Comparison of ENCODE assay signal across 29 cellular contexts in the genomic region with DNA sequence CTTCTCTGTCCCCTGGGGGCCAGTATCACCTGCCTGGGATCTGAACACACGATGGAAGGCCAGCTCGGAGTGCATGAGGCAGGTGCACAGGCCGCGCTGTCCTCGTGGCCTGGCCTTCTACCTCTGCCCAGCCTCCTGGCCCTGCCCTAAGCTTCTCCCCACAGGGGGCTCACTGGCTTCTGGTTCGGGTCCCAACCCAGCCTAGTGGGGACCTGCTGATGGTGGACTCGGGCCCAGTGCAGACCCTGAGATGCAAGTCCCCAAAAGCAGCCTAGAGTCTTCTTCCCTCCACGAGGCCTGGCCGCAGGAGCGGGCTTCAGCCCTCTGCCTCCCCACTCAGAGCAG. TPM values are rescaled to one million over a fixed set of nuclear protein-coding genes. Genes with fewer than 3 reads are reported as not detected.
"Had no signal": no experiment of that assay in that cellular context is flagged by ENCODE, and none has a peak within 500 bp of the region (broad histone marks: within the 10 kb centered on the region; RNA-seq: fewer than 3 reads in every experiment).

No MANE protein-coding gene starts in this region.

- ATAC-seq: activated naive CD4-positive, alpha-beta T cell treated with anti-CD3 and anti-CD28 coated beads, Interleukin-2, amount 50 U/mL, for 72 hours; activated naive CD8-positive, alpha-beta T cell treated with anti-CD3 and anti-CD28 coated beads, Interleukin-2, amount 50 U/mL, for 24 hours; activated T-cell treated with anti-CD3 and anti-CD28 coated beads, Interleukin-2, amount 50 U/mL, for 4 hours; T-helper 17 cell; WTC11 had no signal

- DNase-seq: activated CD4-positive, alpha-beta memory T cell treated with anti-CD3 and anti-CD28 coated beads for 36 hours; activated CD4-positive, alpha-beta T cell treated with anti-CD3 and anti-CD28 coated beads, Interleukin-2, amount 10 ng/mL, durations not matched to agents 24 days and 14 days; activated CD4-positive, CD25-positive, alpha-beta regulatory T cell treated with anti-CD3 and anti-CD28 coated beads, Interleukin-2, amount 50 U/mL, for 72 hours; activated CD8-positive, alpha-beta memory T cell treated with anti-CD3 and anti-CD28 coated beads for 24 hours; activated naive CD4-positive, alpha-beta T cell treated with Interleukin-2 at 50 U/mL for 16 hours; activated naive CD8-positive, alpha-beta T cell treated with anti-CD3 and anti-CD28 coated beads, Interleukin-2, amount 50 U/mL, for 24 hours; activated T-cell treated with anti-CD3 and anti-CD28 coated beads, Interleukin-2, amount 50 U/mL, for 4 hours; amniotic stem cell; brain microvascular endothelial cell; MG63; MV-4-11; NCI-H1092 treated with DMSO at 0.1 percent for 48 hours; NCI-H1417 treated with DMSO at 0.1 percent for 48 hours; NCI-H1694; NCI-H2029; NCI-H2107; NCI-H2171 treated with DMSO at 0.1 percent for 48 hours; NCI-H345; NCI-H510A; NCI-H526 treated with DMSO at 0.1 percent for 48 hours; NCI-H82; SJCRH30; T-helper 17 cell; T-helper 9 cell had no signal

- H3K9me3 ChIP-seq: MG63, SJCRH30 had no signal

- H3K36me3 ChIP-seq: brain microvascular endothelial cell, cardiac muscle cell, MG63, SJCRH30 had no signal

- H3K27me3 ChIP-seq: brain microvascular endothelial cell, MG63, SJCRH30 had no signal

- H3K27ac ChIP-seq: brain microvascular endothelial cell, cardiac muscle cell, SJCRH30 had no signal

- H3K4me3 ChIP-seq: cardiac muscle cell, MG63, SJCRH30 had no signal

RNA-seq across cellular contexts. Expression of a gene that starts 3.4 kb away (rescaled TPM):
- total RNA-seq: activated CD4-positive, alpha-beta memory T cell treated with anti-CD3 and anti-CD28 coated beads for 36 hours; Right ventricle myocardium superior; T-helper 17 cell had no signal

RNA-seq across cellular contexts. Expression of a gene that starts 23.7 kb away (rescaled TPM):
- total RNA-seq: activated CD4-positive, alpha-beta memory T cell treated with anti-CD3 and anti-CD28 coated beads for 36 hours; activated CD4-positive, alpha-beta T cell treated with anti-CD3 and anti-CD28 coated beads, Interleukin-2, amount 10 ng/mL, durations not matched to agents 24 days and 14 days; activated naive CD4-positive, alpha-beta T cell treated with anti-CD3 and anti-CD28 coated beads, Interleukin-2, amount 50 U/mL, for 72 hours; activated T-cell treated with anti-CD3 and anti-CD28 coated beads, Interleukin-2, amount 50 U/mL, for 4 hours; RPMI7951; T-helper 17 cell; WTC11 had no signal
